Comparison of ENCODE assay signal across 7 cellular contexts in genomic region chr9:134449180-134449916, GRCh38.
DNase-seq lines count a peak whose midpoint lies in the region; ATAC-seq and TF ChIP-seq lines count a peak whose summit lies in the region.

No MANE protein-coding gene starts in this region.

- no peaks in the 10 kb centered on the region for H3K4me1 ChIP-seq in mammary epithelial cell (ENCODE audit: insufficient read depth, low read length)

- H3K27ac ChIP-seq in WERI-Rb-1 (peak overlapping the region; percentile 50), mammary epithelial cell (ENCODE audit: insufficient read depth, low read depth, low read length) (no peak overlapping the region)

- H3K36me3 ChIP-seq in WERI-Rb-1: no peaks in the 10 kb centered on the region
- H3K36me3 ChIP-seq in mammary epithelial cell (ENCODE audit: insufficient read depth, low read length): no peaks in the 10 kb centered on the region

- H3K9ac ChIP-seq in mammary epithelial cell (ENCODE audit: insufficient read depth, low read length): no peak overlapping the region

- CTCF ChIA-PET in mammary epithelial cell (lab: Charles Lee; ENCODE audit: low non-redundant PET): interaction anchor here (0.6 to 0.7 kb wide), 3 partner anchors 193 to 964 kb away, joined by 3 to 6 read pairs (median 4); no protein-coding TSS in a partner anchor

- H2AFZ ChIP-seq in mammary epithelial cell (ENCODE audit: low read depth, low read length): no peak overlapping the region

- in situ Hi-C loops in mammary epithelial cell (cut with MboI; ENCODE audit: low sequenced_read_pairs in 2 of 2): loop anchor here (5.0 to 10.0 kb wide), 2 partner anchors 282 to 285 kb away; partner anchors contain the start of gene RNU6ATAC (in 1 of the 2)

- TF ChIP-seq CTCF in GM12875 (IDR thresholded peaks at IDR 0.05; ENCODE audit: borderline replicate concordance, insufficient read depth, low read depth, low read length): peak; percentile 84
- TF ChIP-seq CTCF in WERI-Rb-1 (IDR thresholded peaks at IDR 0.05; ENCODE audit: low read depth, low read length): peak; percentile 95
- peak; percentile 79 to 89 for TF ChIP-seq CTCF in mammary epithelial cell (conservative IDR thresholded peaks at IDR 0.05 in 1 of 2, IDR thresholded peaks at IDR 0.05 in 1 of 2; ENCODE audit: extremely low read depth in 1 of 2, insufficient read depth in 1 of 2, low read depth in 1 of 2, low read length in 2 of 2)

- peak; percentile 80 for ATAC-seq in HG02885 (IDR thresholded peaks at IDR 0.05; ENCODE audit: poor library complexity, unreplicated experiment)

- 17% methylated on average over 7 of the region's 10 CpGs for WGBS in mammary epithelial cell (ENCODE audit: low coverage, missing lambda C conversion rate)

- H3K27me3 ChIP-seq in WERI-Rb-1 (ENCODE audit: insufficient read depth, low read depth, severe bottlenecking) (no peaks in the 10 kb centered on the region), mammary epithelial cell (ENCODE audit: insufficient read depth, low read length) (no peaks in the 10 kb centered on the region)

- no peak overlapping the region for H3K4me2 ChIP-seq in mammary epithelial cell (ENCODE audit: insufficient read depth, low read depth, low read length)

- H3K9me3 ChIP-seq in WERI-Rb-1 (ENCODE audit: severe bottlenecking) (peaks cover 11% of the 10 kb centered on the region), mammary epithelial cell (replicated peaks; ENCODE audit: insufficient read depth, low read length) (peaks cover 11% of the 10 kb centered on the region)

- H3K79me2 ChIP-seq in mammary epithelial cell (ENCODE audit: insufficient read depth, low read length): no peaks in the 10 kb centered on the region

- H3K4me3 ChIP-seq in GM12875 (ENCODE audit: low read depth, low read length) (no peak overlapping the region), WERI-Rb-1 (ENCODE audit: low read depth, low read length) (no peak overlapping the region), mammary epithelial cell (replicated peaks in 1 of 3; ENCODE audit: insufficient read depth in 1 of 3, low read depth in 2 of 3, low read length in 3 of 3) (no peak overlapping the region)

- DNase-seq in NCI-H2107 (lab: John Stamatoyannopoulos, UW) (peak; percentile 66), WERI-Rb-1 (peak; percentile 96), mammary epithelial cell (peak; percentile 82), iris pigment epithelial cell (ENCODE audit: low read depth) (peak; percentile 94)
- DNase-seq in stimulated activated CD4-positive, alpha-beta T cell treated with anti-CD3 and anti-CD28 coated beads, Interleukin-15, amount 100 ng/mL, for 48 hours (ENCODE audit: low read depth in 2 of 2): peak; percentile 74 to 78

- BruUV-seq in mammary epithelial cell (replicated peaks; lab: Mats Ljungman, UMichigan): no TSS peak

- dilution Hi-C loops in mammary epithelial cell (cut with HindIII; ENCODE audit: low sequenced_read_pairs): loop anchor here (10.0 kb wide), 1 partner anchor 965 kb away; no protein-coding TSS in a partner anchor

- H4K20me1 ChIP-seq in mammary epithelial cell (ENCODE audit: insufficient read depth, low read length): no peaks in the 10 kb centered on the region

- intact Hi-C loops in mammary epithelial cell (cut with micrococcal nuclease): loop anchor here (1.0 to 2.0 kb wide), 7 partner anchors 195 to 636 kb away; no protein-coding TSS in a partner anchor
